In genomic region chr20:3238616-3239025, GRCh38 we compare ENCODE assay signal across 1 cellular context.
A peak's percentile ranks its signal among the peaks of the same experiment; 100 is the strongest.
TF ChIP-seq lines count a peak whose summit lies in the region.

No MANE protein-coding gene starts in this region.

TF ChIP-seq in H1, 55 proteins besides CTCF, POLR2A, EP300 and RAD21:
- TF ChIP-seq CEBPB (IDR thresholded peaks at IDR 0.05; ENCODE audit: low read depth, low read length): no peak
- peak; percentile 30 for TF ChIP-seq EZH2 (IDR thresholded peaks at IDR 0.05; ENCODE audit: low read depth, low read length, severe bottlenecking)
